Comparison of ENCODE assay signal across 12 cellular contexts in the genomic region with DNA sequence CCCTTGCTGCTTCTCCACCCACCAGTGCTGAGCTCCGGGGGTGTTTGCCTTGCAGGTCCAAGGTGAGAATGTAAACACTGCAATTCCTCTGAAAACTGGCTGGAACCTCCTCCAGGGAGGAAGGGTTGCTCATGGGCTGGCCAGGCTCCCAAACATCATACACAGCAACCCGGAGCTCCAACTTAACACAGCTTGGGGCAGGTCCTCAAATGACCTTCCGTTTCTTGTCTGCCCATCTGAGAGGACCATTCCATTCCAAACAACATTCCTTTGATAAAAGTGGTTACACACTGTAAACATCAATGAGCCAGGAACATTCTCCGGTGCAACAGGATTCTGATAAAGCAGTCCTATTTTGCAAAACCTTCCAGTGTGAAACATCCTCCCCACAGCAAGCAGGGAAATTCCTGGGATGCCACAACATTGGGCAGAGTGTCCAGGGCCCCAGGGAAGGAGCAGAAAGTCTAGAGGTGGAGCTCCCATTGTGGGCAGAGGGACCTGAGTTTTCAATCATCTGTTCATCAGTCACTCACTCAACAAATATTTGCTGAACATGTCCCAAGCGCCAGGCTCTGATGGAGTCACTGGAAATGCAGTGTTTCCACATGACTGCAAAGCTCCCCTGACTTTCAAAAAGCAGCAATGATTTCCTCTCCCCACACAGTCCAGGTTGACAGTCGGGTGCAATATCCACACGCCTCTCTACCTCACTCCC. TPM values are rescaled to one million over a fixed set of nuclear protein-coding genes. Genes with fewer than 3 reads are reported as not detected.
DNase-seq lines count a peak whose midpoint lies in the region; ATAC-seq, FAIRE-seq and TF ChIP-seq lines count a peak whose summit lies in the region.
"Had no signal": no experiment of that assay in that cellular context is flagged by ENCODE, and none has a peak within 500 bp of the region (broad histone marks: within the 10 kb centered on the region; RNA-seq: fewer than 3 reads in every experiment).

No MANE protein-coding gene starts in this region.

- H3K27ac ChIP-seq in HepG2 (ENCODE audit: extremely low read length, insufficient read depth, low read length): peak overlapping the region; percentile 67
- H3K27ac ChIP-seq in small intestine (ENCODE audit: low read depth in 1 of 2, low read length in 1 of 2): peak overlapping the region in 1 of 2 donors; percentile 3
- H3K27ac ChIP-seq: BLaER1, spleen had no signal

- H3K27me3 ChIP-seq in HepG2 (ENCODE audit: control insufficient read depth in 1 of 2, insufficient read depth in 2 of 2, low read length in 2 of 2) (peaks cover 0 to 15% of the 10 kb centered on the region in 2 experiments; a peak in 3 of 5 replicates), small intestine (ENCODE audit: control insufficient read depth in 2 of 2, insufficient read depth in 2 of 2, low read length in 2 of 2) (no peaks in the 10 kb centered on the region)
- H3K27me3 ChIP-seq: BLaER1, spleen, uterus had no signal

- no peaks in the 10 kb centered on the region for H4K20me1 ChIP-seq in HepG2 (ENCODE audit: insufficient read depth, low read length)
- H4K20me1 ChIP-seq: BLaER1 had no signal

- H3K36me3 ChIP-seq in HepG2 (replicated peaks in 1 of 2; ENCODE audit: control insufficient read depth in 1 of 2, insufficient read depth in 2 of 2, low read length in 2 of 2) (no peaks in the 10 kb centered on the region), small intestine (ENCODE audit: control insufficient read depth in 2 of 2, insufficient read depth in 2 of 2, low read length in 2 of 2) (no peaks in the 10 kb centered on the region)
- H3K36me3 ChIP-seq: BLaER1, spleen, uterus had no signal

- intact Hi-C loops in HepG2 (cut with micrococcal nuclease; ENCODE audit: unreplicated experiment): loop anchor here (1.0 kb wide), 2 partner anchors 9 to 60 kb away; no protein-coding TSS in a partner anchor

- H3K4me1 ChIP-seq in HepG2 (ENCODE audit: insufficient read depth, low read length) (peaks cover 61% of the 10 kb centered on the region), small intestine (ENCODE audit: control insufficient read depth in 2 of 2, insufficient read depth in 1 of 2, low read depth in 1 of 2, low read length in 1 of 2) (no peaks in the 10 kb centered on the region)
- H3K4me1 ChIP-seq: BLaER1, spleen had no signal

- peak; percentile 87 to 91; a peak in 2 of 4 replicates for TF ChIP-seq EP300 in HepG2 (IDR thresholded peaks at IDR 0.05; ENCODE audit: low read depth in 2 of 2, low read length in 2 of 2)
- TF ChIP-seq EP300 in HepG2 (CRISPR knock-in tag; IDR thresholded peaks at IDR 0.05; ENCODE audit: borderline replicate concordance): peak; percentile 96; the same call in 1 of the 2 replicates

- H3K4me2 ChIP-seq in HepG2 (ENCODE audit: low read depth, low read length): peak overlapping the region; percentile 50
- H3K4me2 ChIP-seq: BLaER1 had no signal

- DNase-seq in A172 (ENCODE audit: low spot score): peak; percentile 99
- peak; percentile 76 for DNase-seq in HuH-7.5 (ENCODE audit: low spot score)
- peak; percentile 96 for DNase-seq in choroid plexus epithelial cell (ENCODE audit: low read depth)
- peak; percentile 99 for DNase-seq in HepG2 (ENCODE audit: low spot score)
- DNase-seq in GM10266 (ENCODE audit: extremely low spot score): no peak
- DNase-seq in frontal cortex (ENCODE audit: low spot score in 2 of 2): no peak
- no peak for DNase-seq in small intestine
- no peak for DNase-seq in cerebellum (ENCODE audit: low spot score)
- DNase-seq: activated CD8-positive, alpha-beta memory T cell treated with anti-CD3 and anti-CD28 coated beads, Interleukin-2, amount 10 ng/mL, durations not matched to agents 7 days and 5 days; spleen had no signal

- BruUV-seq in HepG2 (replicated peaks; lab: Mats Ljungman, UMichigan): no TSS peak

- POLR2A ChIA-PET in HepG2 (lab: Yijun Ruan, JAX): interaction anchor here (0.6 to 2.7 kb wide), 17 partner anchors 9 to 457 kb away, joined by 3 to 55 read pairs (median 3); partner anchors contain the start of gene SNX4

- H3K79me2 ChIP-seq in HepG2 (ENCODE audit: insufficient read depth, low read length): no peaks in the 10 kb centered on the region

- H3K9ac ChIP-seq in HepG2 (ENCODE audit: insufficient read depth, low read depth, low read length): peak overlapping the region; percentile 42
- H3K9ac ChIP-seq: BLaER1 had no signal

- WGBS in HepG2 (ENCODE audit: low lambda C conversion rate): 0% methylated on average over 6 of the region's 7 CpGs
- WGBS in small intestine, 3 donors: 30 to 42% (median 42%) methylated on average over 7 of the region's 7 CpGs

- TF ChIP-seq POLR2A in HepG2 (IDR thresholded peaks at IDR 0.05; ENCODE audit: insufficient read depth in 1 of 2, low read depth in 2 of 2, low read length in 2 of 2): peak in 1 of 2 experiments; percentile 66; a peak in 2 of 4 replicates

- TF ChIP-seq RAD21 in HepG2 (CRISPR knock-in tag; IDR thresholded peaks at IDR 0.05): no peak

- TF ChIP-seq CTCF in choroid plexus epithelial cell (conservative IDR thresholded peaks at IDR 0.05; ENCODE audit: low read depth, low read length) (no peak), HepG2 (CRISPR knock-in tag; IDR thresholded peaks at IDR 0.05) (no peak), GM10266 (IDR thresholded peaks at IDR 0.05; ENCODE audit: control insufficient read depth, insufficient read depth, low read depth, missing control alignments) (no peak)

- CTCF ChIA-PET in HepG2 (lab: Yijun Ruan, JAX; ENCODE audit: low intra/inter-chr PET ratio, low total read pairs): no interaction called here

- no peak overlapping the region for H3K4me3 ChIP-seq in choroid plexus epithelial cell (ENCODE audit: low read depth, low read length)
- H3K4me3 ChIP-seq in HepG2 (replicated peaks in 1 of 3; ENCODE audit: insufficient read depth in 1 of 3, low read depth in 2 of 3, low read length in 3 of 3): peak overlapping the region in 1 of 3 experiments; percentile 27; a peak in 2 of 6 replicates
- no peak overlapping the region for H3K4me3 ChIP-seq in small intestine (ENCODE audit: low read depth in 1 of 2, low read length in 2 of 2)
- H3K4me3 ChIP-seq: BLaER1, spleen, uterus had no signal

- peak; percentile 92 for ATAC-seq in HepG2
- ATAC-seq: activated CD8-positive, alpha-beta memory T cell treated with anti-CD3 and anti-CD28 coated beads, Interleukin-2, amount 10 ng/mL, durations not matched to agents 7 days and 5 days had no signal

- H3K9me3 ChIP-seq in HepG2 (ENCODE audit: low read length) (no peaks in the 10 kb centered on the region), small intestine (ENCODE audit: control insufficient read depth, low read depth) (no peaks in the 10 kb centered on the region)
- H3K9me3 ChIP-seq: BLaER1, spleen, uterus had no signal

- in situ Hi-C loops in HepG2 (cut with HindIII; ENCODE audit: extremely low pct_ligation_motif_present, low pct_unique_long_range_greater_than_20kb): no loop called here

- H2AFZ ChIP-seq in HepG2 (ENCODE audit: low read length): no peak overlapping the region

- peak; percentile 100 for FAIRE-seq in HepG2 (lab: Jason Lieb, UNC)
- no peak for FAIRE-seq in frontal cortex (lab: Jason Lieb, UNC)
- FAIRE-seq in small intestine (lab: Jason Lieb, UNC): no peak

TF ChIP-seq in HepG2, 621 proteins besides CTCF, POLR2A, EP300 and RAD21 (continues in another document):
- no peak for TF ChIP-seq ZNF510 (CRISPR knock-in tag; IDR thresholded peaks at IDR 0.05; ENCODE audit: low read depth)
- peak; percentile 55 for TF ChIP-seq SIX4 (CRISPR knock-in tag; IDR thresholded peaks at IDR 0.05)
- peak; percentile 72; the same call in 1 of the 3 replicates for TF ChIP-seq MXI1 (IDR thresholded peaks at IDR 0.05; ENCODE audit: borderline replicate concordance, low read depth, low read length)
- peak; percentile 34 for TF ChIP-seq ZFP36 (IDR thresholded peaks at IDR 0.05; ENCODE audit: borderline replicate concordance, low read depth, low read length, partially characterized antibody)

RNA-seq across cellular contexts. Expression of gene HEG1, which starts 7.3 kb away (rescaled TPM):
- total RNA-seq in A172 (2014; rRNA removed; shearing (Covaris generic)): 47.2 and 71.4 TPM in 2 replicates
- total RNA-seq in HepG2 (2016; rRNA removed; fragmentation: Illumina TruSeq; extraction: Trizol): 9.7 and 10.7 TPM in 2 replicates
- 1.1 TPM in 2 replicates for total RNA-seq in HepG2 (2016; cell fraction: cytosol; rRNA removed; fragmentation: Illumina TruSeq; extraction: Trizol; ENCODE audit: low read depth)
- total RNA-seq in HepG2 (2016; cell fraction: insoluble cytoplasmic fraction; rRNA removed; fragmentation: Illumina TruSeq; extraction: Trizol): 6.8 and 9.0 TPM in 2 replicates
- total RNA-seq in HepG2 (2016; cell fraction: membrane; rRNA removed; fragmentation: Illumina TruSeq; extraction: Trizol): 3.2 and 3.3 TPM in 2 replicates
- total RNA-seq in HepG2 (2016; cell fraction: nucleus; rRNA removed; fragmentation: Illumina TruSeq; extraction: Trizol): 17.3 and 19.4 TPM in 2 replicates
- 11.6 and 18.2 TPM in 2 replicates for polyA plus RNA-seq in HepG2 (2011; rRNA removed)
- 8.6 and 8.8 TPM in 2 replicates for polyA plus RNA-seq in HepG2 (2011; cell fraction: cytosol; rRNA removed)
- polyA plus RNA-seq in HepG2 (2011; cell fraction: nucleus; rRNA removed): 17.9 and 23.5 TPM in 2 replicates
- polyA plus RNA-seq in HepG2 (2012): 12.1 and 14.0 TPM in 2 replicates
- 0.46 and 0.52 TPM in 2 replicates for polyA plus RNA-seq in HepG2 (2016; cell fraction: cytosol; fragmentation: Illumina TruSeq; extraction: Trizol; ENCODE audit: low read depth)
- polyA plus RNA-seq in HepG2 (2016; cell fraction: insoluble cytoplasmic fraction; fragmentation: Illumina TruSeq; extraction: Trizol; ENCODE audit: low read depth): 5.4 and 5.8 TPM in 2 replicates
- polyA plus RNA-seq in HepG2 (2016; cell fraction: membrane; fragmentation: Illumina TruSeq; extraction: Trizol; ENCODE audit: low read depth): 0.69 and 0.92 TPM in 2 replicates
- polyA plus RNA-seq in HepG2 (2016; cell fraction: nucleus; fragmentation: Illumina TruSeq; extraction: Trizol; ENCODE audit: insufficient read depth, low read depth): 14.9 and 16.7 TPM in 2 replicates
- polyA minus RNA-seq in HepG2 (2011; rRNA and poly(A)+ RNA removed; ENCODE audit: low replicate concordance): 51.4 and 72.4 TPM in 2 replicates
- 23.5 and 27.8 TPM in 2 replicates for polyA minus RNA-seq in HepG2 (2011; cell fraction: cytosol; rRNA and poly(A)+ RNA removed)
- 17.8 and 25.8 TPM in 2 replicates for polyA minus RNA-seq in HepG2 (2011; cell fraction: nucleus; rRNA and poly(A)+ RNA removed)
- 5.7 TPM for total RNA-seq in frontal cortex
- 10 to 100 TPM in 1 of 3 donors, under 1 TPM in 2; 0.27 to 16.6 (median 0.45) TPM for polyA plus RNA-seq in small intestine
- total RNA-seq in cerebellum: 17.2 TPM

Comparison
In these comparisons a context has a peak if more than half of its experiments do, and no peak if none do; other contexts are left out.
1. DNase-seq: peak in A172 (single experiment), HuH-7.5 (single experiment), choroid plexus epithelial cell (single experiment) and HepG2 (single experiment); none in GM10266 (single experiment), frontal cortex (0 of 2), small intestine (single experiment) and cerebellum (single experiment).